Comparison of ENCODE assay signal across 1 cellular context in genomic region chr15:39698444-39699390, GRCh38.
TF ChIP-seq lines count a peak whose summit lies in the region.

No MANE protein-coding gene starts in this region.

TF ChIP-seq in H1, 55 proteins besides CTCF, POLR2A, EP300 and RAD21:
- TF ChIP-seq TCF12 (IDR thresholded peaks at IDR 0.05; ENCODE audit: low read depth, low read length) = no peak
